ENCODE assay signal across 8 cellular contexts in genomic region chr16:53703590-53704444, GRCh38. TPM values are rescaled to one million over a fixed set of nuclear protein-coding genes. Genes with fewer than 3 reads are reported as not detected.
A peak's percentile ranks its signal among the peaks of the same experiment; 100 is the strongest.
DNase-seq lines count a peak whose midpoint lies in the region; ATAC-seq and TF ChIP-seq lines count a peak whose summit lies in the region.

TSS of gene FTO (plus strand) at chr16:53704156.
TSS of gene RPGRIP1L (minus strand) at chr16:53703859. CDS start at chr16:53700723, 3,136 bp downstream.

- peaks cover 0 to 3% (median 0%) of the 10 kb centered on the region in 6 donors for H3K9me3 Mint-ChIP-seq in immature natural killer cell

- peaks cover 0 to 2% (median 0%) of the 10 kb centered on the region in 3 donors for H3K36me3 Mint-ChIP-seq in immature natural killer cell

- ATAC-seq in GM18870 (IDR thresholded peaks at IDR 0.05; ENCODE audit: unreplicated experiment) (peak; percentile 99), HG03135 (IDR thresholded peaks at IDR 0.05; ENCODE audit: unreplicated experiment) (peak; percentile 99)

- in situ Hi-C loops in ACHN (cut with HindIII; ENCODE audit: low pct_ligation_motif_present, low pct_unique_long_range_greater_than_20kb, low sequenced_read_pairs): no loop called here

- peaks cover 0 to 5% (median 0%) of the 10 kb centered on the region in 3 donors for H3K27me3 Mint-ChIP-seq in immature natural killer cell (ENCODE audit: low read depth in 3 of 3)

- H3K4me3 ChIP-seq in WI38 (ENCODE audit: low read depth, low read length) (peak within 1 kb of the TSS; percentile 89), cardiac fibroblast (replicated peaks in 1 of 2; ENCODE audit: low read depth in 2 of 2, low read length in 2 of 2) (peak within 1 kb of the TSS; percentile 73 to 86)

- peak within 1 kb of the TSS; percentile 92 to 100 (median 95) for H3K4me3 Mint-ChIP-seq in immature natural killer cell

- TF ChIP-seq CTCF in WI38 (IDR thresholded peaks at IDR 0.05; ENCODE audit: low read depth, low read length) (no peak), cardiac fibroblast (IDR thresholded peaks at IDR 0.05; ENCODE audit: low read depth, low read length) (no peak)

- peaks cover 20 to 29% of the 10 kb centered on the region in 2 donors for H3K4me1 Mint-ChIP-seq in immature natural killer cell

- peak within 1 kb of the TSS; percentile 89 to 97 (median 92) for H3K27ac Mint-ChIP-seq in immature natural killer cell

- DNase-seq in ACHN: peak; percentile 99
- DNase-seq in NCI-H2196 treated with DMSO at 0.1 percent for 48 hours (lab: John Stamatoyannopoulos, UW; ENCODE audit: unreplicated experiment): peak; percentile 88
- DNase-seq in cardiac fibroblast (ENCODE audit: low read depth in 2 of 2): peak; percentile 99 to 100
- DNase-seq in immature natural killer cell: peak; percentile 89 to 92 (median 91)
- peak; percentile 100 for DNase-seq in smooth muscle cell of the brain vasculature (ENCODE audit: low read depth, low spot score)

RNA-seq across cellular contexts. Expression of gene FTO, which starts in this region (rescaled TPM):
- polyA plus RNA-seq in immature natural killer cell: 100 to 1,000 TPM in 1 of 3 donors, 10 to 100 TPM in 2; 61.3 to 106 (median 65.1) TPM

RNA-seq across cellular contexts. Expression of gene RPGRIP1L, which starts in this region (rescaled TPM):
- 1 to 10 TPM in 2 of 3 donors, not detected in 1; 1.7 to 2.2 TPM for polyA plus RNA-seq in immature natural killer cell

Comparison
In these comparisons a context has a peak if more than half of its experiments do, and no peak if none do; other contexts are left out.
1. Peak in every context shown above with its lines: DNase-seq, ATAC-seq and H3K4me3 ChIP-seq.